In the genomic region with DNA sequence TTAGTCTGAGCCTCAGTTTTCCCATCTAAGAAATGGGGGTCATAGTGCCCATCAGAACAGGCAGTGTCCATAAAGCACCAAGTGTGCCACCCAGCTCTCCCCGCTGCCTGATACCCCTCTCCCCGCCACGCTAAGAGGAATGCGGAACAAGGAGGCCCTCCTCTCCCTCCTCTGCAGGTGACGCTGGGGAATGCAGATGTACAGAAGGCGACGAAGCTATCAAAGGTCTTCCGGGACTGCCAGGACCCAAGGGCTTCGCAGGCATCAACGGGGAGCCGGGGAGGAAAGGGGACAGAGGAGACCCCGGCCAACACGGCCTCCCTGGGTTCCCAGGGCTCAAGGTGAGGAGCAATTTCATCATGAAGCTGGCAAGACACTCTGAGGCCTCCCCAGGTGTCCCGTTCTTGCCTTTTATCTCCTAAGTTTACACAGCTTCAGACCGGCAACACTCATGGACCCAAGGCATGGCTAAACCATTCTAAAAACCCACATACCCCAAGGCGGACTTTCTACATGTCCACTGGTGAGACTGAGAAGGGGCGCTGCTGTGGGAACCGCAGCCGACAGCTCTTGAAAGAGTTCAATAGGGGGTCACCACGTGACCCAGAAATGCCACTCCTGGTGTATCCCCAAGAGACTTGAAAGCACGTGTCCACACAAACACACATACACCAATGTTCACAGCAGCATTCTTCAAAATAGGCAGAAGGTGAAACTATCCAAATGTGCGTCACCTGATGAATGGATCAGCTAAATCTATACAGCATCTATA, we compare ENCODE assay signal across 2 cellular contexts.
TF ChIP-seq lines count a peak whose summit lies in the region.

No MANE protein-coding gene starts in this region.

TF ChIP-seq in HepG2, 621 proteins besides CTCF, POLR2A, EP300 and RAD21:
- TF ChIP-seq ZNF629 (CRISPR knock-in tag; conservative IDR thresholded peaks at IDR 0.05) (peak; percentile 68), ZBTB33 (CRISPR knock-in tag; IDR thresholded peaks at IDR 0.05) (no peak), ZNF382 (CRISPR knock-in tag; IDR thresholded peaks at IDR 0.05; ENCODE audit: borderline replicate concordance) (no peak), ZSCAN20 (CRISPR knock-in tag; IDR thresholded peaks at IDR 0.05; ENCODE audit: borderline replicate concordance) (no peak), ZNF343 (CRISPR knock-in tag; IDR thresholded peaks at IDR 0.05) (no peak), POGZ (CRISPR knock-in tag; IDR thresholded peaks at IDR 0.05) (no peak), ZEB1 (IDR thresholded peaks at IDR 0.05; ENCODE audit: insufficient replicate concordance, low read depth) (no peak), AHDC1 (CRISPR knock-in tag; IDR thresholded peaks at IDR 0.05; ENCODE audit: borderline replicate concordance) (no peak), MYC (CRISPR knock-in tag; IDR thresholded peaks at IDR 0.05; ENCODE audit: borderline replicate concordance) (no peak), NFYC (CRISPR knock-in tag; IDR thresholded peaks at IDR 0.05) (no peak), ZNF354B (CRISPR knock-in tag; IDR thresholded peaks at IDR 0.05) (no peak), MEIS1 (CRISPR knock-in tag; IDR thresholded peaks at IDR 0.05; ENCODE audit: borderline replicate concordance) (no peak), AGO2 (optimal IDR thresholded peaks at IDR 0.05; ENCODE audit: low read depth, low read length) (no peak)
- TF ChIP-seq, protein P1, sequence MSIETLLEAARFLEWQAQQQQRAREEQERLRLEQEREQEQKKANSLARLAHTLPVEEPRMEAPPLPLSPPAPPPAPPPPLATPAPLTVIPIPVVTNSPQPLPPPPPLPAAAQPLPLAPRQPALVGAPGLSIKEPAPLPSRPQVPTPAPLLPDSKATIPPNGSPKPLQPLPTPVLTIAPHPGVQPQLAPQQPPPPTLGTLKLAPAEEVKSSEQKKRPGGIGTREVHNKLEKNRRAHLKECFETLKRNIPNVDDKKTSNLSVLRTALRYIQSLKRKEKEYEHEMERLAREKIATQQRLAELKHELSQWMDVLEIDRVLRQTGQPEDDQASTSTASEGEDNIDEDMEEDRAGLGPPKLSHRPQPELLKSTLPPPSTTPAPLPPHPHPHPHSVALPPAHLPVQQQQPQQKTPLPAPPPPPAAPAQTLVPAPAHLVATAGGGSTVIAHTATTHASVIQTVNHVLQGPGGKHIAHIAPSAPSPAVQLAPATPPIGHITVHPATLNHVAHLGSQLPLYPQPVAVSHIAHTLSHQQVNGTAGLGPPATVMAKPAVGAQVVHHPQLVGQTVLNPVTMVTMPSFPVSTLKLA (IDR thresholded peaks at IDR 0.05), result peak; percentile 32

TF ChIP-seq in H1, 55 proteins besides CTCF, POLR2A, EP300 and RAD21:
- TF ChIP-seq KDM1A (IDR thresholded peaks at IDR 0.05; ENCODE audit: borderline replicate concordance, low read length) (no peak), EZH2 (IDR thresholded peaks at IDR 0.05; ENCODE audit: low read depth, low read length, severe bottlenecking) (no peak), KDM5A (IDR thresholded peaks at IDR 0.05; ENCODE audit: low read length) (no peak), BCL11A (IDR thresholded peaks at IDR 0.05; ENCODE audit: low read depth in 2 of 2, low read length in 2 of 2) (no peak), CHD1 (IDR thresholded peaks at IDR 0.05; ENCODE audit: low read depth, low read length) (no peak), BACH1 (IDR thresholded peaks at IDR 0.05; ENCODE audit: low read length) (no peak), PHF8 (conservative IDR thresholded peaks at IDR 0.05; ENCODE audit: low read depth, low read length) (no peak), CHD2 (IDR thresholded peaks at IDR 0.05; ENCODE audit: low read length) (no peak), SP4 (IDR thresholded peaks at IDR 0.05; ENCODE audit: low read length) (no peak), RNF2 (IDR thresholded peaks at IDR 0.05; ENCODE audit: borderline replicate concordance, low read depth, low read length, missing control alignments, poor library complexity, severe bottlenecking) (no peak), FOSL1 (IDR thresholded peaks at IDR 0.05; ENCODE audit: insufficient read depth, low read depth, low read length) (no peak), NRF1 (IDR thresholded peaks at IDR 0.05; ENCODE audit: low read depth, low read length) (no peak), JUN (IDR thresholded peaks at IDR 0.05; ENCODE audit: low read depth, low read length) (no peak), SIX5 (IDR thresholded peaks at IDR 0.05; ENCODE audit: low read depth, low read length) (no peak), SIN3A (conservative IDR thresholded peaks at IDR 0.05 in 1 of 2, IDR thresholded peaks at IDR 0.05 in 1 of 2; ENCODE audit: low read depth in 1 of 2, low read length in 2 of 2) (no peak)
- TF ChIP-seq, protein P2, sequence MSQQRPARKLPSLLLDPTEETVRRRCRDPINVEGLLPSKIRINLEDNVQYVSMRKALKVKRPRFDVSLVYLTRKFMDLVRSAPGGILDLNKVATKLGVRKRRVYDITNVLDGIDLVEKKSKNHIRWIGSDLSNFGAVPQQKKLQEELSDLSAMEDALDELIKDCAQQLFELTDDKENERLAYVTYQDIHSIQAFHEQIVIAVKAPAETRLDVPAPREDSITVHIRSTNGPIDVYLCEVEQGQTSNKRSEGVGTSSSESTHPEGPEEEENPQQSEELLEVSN (IDR thresholded peaks at IDR 0.05), result no peak
- TF ChIP-seq, protein P3, sequence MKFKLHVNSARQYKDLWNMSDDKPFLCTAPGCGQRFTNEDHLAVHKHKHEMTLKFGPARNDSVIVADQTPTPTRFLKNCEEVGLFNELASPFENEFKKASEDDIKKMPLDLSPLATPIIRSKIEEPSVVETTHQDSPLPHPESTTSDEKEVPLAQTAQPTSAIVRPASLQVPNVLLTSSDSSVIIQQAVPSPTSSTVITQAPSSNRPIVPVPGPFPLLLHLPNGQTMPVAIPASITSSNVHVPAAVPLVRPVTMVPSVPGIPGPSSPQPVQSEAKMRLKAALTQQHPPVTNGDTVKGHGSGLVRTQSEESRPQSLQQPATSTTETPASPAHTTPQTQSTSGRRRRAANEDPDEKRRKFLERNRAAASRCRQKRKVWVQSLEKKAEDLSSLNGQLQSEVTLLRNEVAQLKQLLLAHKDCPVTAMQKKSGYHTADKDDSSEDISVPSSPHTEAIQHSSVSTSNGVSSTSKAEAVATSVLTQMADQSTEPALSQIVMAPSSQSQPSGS (IDR thresholded peaks at IDR 0.05; ENCODE audit: low read length), result no peak
- TF ChIP-seq, protein P4, sequence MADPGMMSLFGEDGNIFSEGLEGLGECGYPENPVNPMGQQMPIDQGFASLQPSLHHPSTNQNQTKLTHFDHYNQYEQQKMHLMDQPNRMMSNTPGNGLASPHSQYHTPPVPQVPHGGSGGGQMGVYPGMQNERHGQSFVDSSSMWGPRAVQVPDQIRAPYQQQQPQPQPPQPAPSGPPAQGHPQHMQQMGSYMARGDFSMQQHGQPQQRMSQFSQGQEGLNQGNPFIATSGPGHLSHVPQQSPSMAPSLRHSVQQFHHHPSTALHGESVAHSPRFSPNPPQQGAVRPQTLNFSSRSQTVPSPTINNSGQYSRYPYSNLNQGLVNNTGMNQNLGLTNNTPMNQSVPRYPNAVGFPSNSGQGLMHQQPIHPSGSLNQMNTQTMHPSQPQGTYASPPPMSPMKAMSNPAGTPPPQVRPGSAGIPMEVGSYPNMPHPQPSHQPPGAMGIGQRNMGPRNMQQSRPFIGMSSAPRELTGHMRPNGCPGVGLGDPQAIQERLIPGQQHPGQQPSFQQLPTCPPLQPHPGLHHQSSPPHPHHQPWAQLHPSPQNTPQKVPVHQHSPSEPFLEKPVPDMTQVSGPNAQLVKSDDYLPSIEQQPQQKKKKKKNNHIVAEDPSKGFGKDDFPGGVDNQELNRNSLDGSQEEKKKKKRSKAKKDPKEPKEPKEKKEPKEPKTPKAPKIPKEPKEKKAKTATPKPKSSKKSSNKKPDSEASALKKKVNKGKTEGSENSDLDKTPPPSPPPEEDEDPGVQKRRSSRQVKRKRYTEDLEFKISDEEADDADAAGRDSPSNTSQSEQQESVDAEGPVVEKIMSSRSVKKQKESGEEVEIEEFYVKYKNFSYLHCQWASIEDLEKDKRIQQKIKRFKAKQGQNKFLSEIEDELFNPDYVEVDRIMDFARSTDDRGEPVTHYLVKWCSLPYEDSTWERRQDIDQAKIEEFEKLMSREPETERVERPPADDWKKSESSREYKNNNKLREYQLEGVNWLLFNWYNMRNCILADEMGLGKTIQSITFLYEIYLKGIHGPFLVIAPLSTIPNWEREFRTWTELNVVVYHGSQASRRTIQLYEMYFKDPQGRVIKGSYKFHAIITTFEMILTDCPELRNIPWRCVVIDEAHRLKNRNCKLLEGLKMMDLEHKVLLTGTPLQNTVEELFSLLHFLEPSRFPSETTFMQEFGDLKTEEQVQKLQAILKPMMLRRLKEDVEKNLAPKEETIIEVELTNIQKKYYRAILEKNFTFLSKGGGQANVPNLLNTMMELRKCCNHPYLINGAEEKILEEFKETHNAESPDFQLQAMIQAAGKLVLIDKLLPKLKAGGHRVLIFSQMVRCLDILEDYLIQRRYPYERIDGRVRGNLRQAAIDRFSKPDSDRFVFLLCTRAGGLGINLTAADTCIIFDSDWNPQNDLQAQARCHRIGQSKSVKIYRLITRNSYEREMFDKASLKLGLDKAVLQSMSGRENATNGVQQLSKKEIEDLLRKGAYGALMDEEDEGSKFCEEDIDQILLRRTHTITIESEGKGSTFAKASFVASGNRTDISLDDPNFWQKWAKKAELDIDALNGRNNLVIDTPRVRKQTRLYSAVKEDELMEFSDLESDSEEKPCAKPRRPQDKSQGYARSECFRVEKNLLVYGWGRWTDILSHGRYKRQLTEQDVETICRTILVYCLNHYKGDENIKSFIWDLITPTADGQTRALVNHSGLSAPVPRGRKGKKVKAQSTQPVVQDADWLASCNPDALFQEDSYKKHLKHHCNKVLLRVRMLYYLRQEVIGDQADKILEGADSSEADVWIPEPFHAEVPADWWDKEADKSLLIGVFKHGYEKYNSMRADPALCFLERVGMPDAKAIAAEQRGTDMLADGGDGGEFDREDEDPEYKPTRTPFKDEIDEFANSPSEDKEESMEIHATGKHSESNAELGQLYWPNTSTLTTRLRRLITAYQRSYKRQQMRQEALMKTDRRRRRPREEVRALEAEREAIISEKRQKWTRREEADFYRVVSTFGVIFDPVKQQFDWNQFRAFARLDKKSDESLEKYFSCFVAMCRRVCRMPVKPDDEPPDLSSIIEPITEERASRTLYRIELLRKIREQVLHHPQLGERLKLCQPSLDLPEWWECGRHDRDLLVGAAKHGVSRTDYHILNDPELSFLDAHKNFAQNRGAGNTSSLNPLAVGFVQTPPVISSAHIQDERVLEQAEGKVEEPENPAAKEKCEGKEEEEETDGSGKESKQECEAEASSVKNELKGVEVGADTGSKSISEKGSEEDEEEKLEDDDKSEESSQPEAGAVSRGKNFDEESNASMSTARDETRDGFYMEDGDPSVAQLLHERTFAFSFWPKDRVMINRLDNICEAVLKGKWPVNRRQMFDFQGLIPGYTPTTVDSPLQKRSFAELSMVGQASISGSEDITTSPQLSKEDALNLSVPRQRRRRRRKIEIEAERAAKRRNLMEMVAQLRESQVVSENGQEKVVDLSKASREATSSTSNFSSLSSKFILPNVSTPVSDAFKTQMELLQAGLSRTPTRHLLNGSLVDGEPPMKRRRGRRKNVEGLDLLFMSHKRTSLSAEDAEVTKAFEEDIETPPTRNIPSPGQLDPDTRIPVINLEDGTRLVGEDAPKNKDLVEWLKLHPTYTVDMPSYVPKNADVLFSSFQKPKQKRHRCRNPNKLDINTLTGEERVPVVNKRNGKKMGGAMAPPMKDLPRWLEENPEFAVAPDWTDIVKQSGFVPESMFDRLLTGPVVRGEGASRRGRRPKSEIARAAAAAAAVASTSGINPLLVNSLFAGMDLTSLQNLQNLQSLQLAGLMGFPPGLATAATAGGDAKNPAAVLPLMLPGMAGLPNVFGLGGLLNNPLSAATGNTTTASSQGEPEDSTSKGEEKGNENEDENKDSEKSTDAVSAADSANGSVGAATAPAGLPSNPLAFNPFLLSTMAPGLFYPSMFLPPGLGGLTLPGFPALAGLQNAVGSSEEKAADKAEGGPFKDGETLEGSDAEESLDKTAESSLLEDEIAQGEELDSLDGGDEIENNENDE (IDR thresholded peaks at IDR 0.05; ENCODE audit: insufficient replicate concordance, low read length), result no peak
